ENCODE assay signal across 13 cellular contexts in genomic region chr7:134457166-134457565, GRCh38. TPM values are rescaled to one million over a fixed set of nuclear protein-coding genes. Genes with fewer than 3 reads are reported as not detected.
A peak's percentile ranks its signal among the peaks of the same experiment; 100 is the strongest.
DNase-seq lines count a peak whose midpoint lies in the region; ATAC-seq and TF ChIP-seq lines count a peak whose summit lies in the region.
"Had no signal": no experiment of that assay in that cellular context is flagged by ENCODE, and none has a peak within 500 bp of the region (broad histone marks: within the 10 kb centered on the region; RNA-seq: fewer than 3 reads in every experiment).

No MANE protein-coding gene starts in this region.

- no peak for TF ChIP-seq POLR2A in spleen (IDR thresholded peaks at IDR 0.05)

- H3K4me1 ChIP-seq in OCI-LY7 (ENCODE audit: insufficient read depth, low read length, poor library complexity, severe bottlenecking) (peaks cover 29% of the 10 kb centered on the region), neural progenitor cell (peaks cover 8% of the 10 kb centered on the region), spleen (peaks cover 14 to 70% (median 40%) of the 10 kb centered on the region in 6 donors)

- TF ChIP-seq CTCF in OCI-LY7 (conservative IDR thresholded peaks at IDR 0.05; ENCODE audit: low read length) = no peak
- TF ChIP-seq CTCF in choroid plexus epithelial cell (conservative IDR thresholded peaks at IDR 0.05; ENCODE audit: low read depth, low read length) = no peak
- no peak for TF ChIP-seq CTCF in neural progenitor cell (IDR thresholded peaks at IDR 0.05)
- no peak for TF ChIP-seq CTCF in spleen (IDR thresholded peaks at IDR 0.05 in 8 of 11, conservative IDR thresholded peaks at IDR 0.05 in 3 of 11)

- H3F3A ChIP-seq in neural progenitor cell (ENCODE audit: low read depth) = no peaks in the 10 kb centered on the region

- H3K36me3 ChIP-seq in OCI-LY7 (ENCODE audit: insufficient read depth, low read length) (peaks cover 28% of the 10 kb centered on the region), neural progenitor cell (no peaks in the 10 kb centered on the region), spleen (peaks cover 0 to 8% (median 0%) of the 10 kb centered on the region in 6 donors)

- no peak overlapping the region for H3K27ac ChIP-seq in OCI-LY7 (ENCODE audit: low read depth, low read length, poor library complexity, severe bottlenecking)
- no peak overlapping the region for H3K27ac ChIP-seq in neural progenitor cell
- H3K27ac ChIP-seq in spleen = no peak overlapping the region

- no peak overlapping the region for H3K9ac ChIP-seq in neural progenitor cell

- H3K4me3 Mint-ChIP-seq in activated CD4-positive, alpha-beta T cell treated with anti-CD3 and anti-CD28 coated beads, Interleukin-2, amount 10 ng/mL, durations not matched to agents 7 days and 5 days = peak overlapping the region; percentile 80
- H3K4me3 Mint-ChIP-seq in neural progenitor cell = peak overlapping the region; percentile 94

- ATAC-seq in left lobe of liver = no peak

- peaks cover 26% of the 10 kb centered on the region for H3K36me3 Mint-ChIP-seq in activated CD4-positive, alpha-beta T cell treated with anti-CD3 and anti-CD28 coated beads, Interleukin-2, amount 10 ng/mL, durations not matched to agents 7 days and 5 days (ENCODE audit: low read depth)
- H3K36me3 Mint-ChIP-seq in neural progenitor cell = peaks cover 20% of the 10 kb centered on the region

- H3K27ac Mint-ChIP-seq in activated CD4-positive, alpha-beta T cell treated with anti-CD3 and anti-CD28 coated beads, Interleukin-2, amount 10 ng/mL, durations not matched to agents 7 days and 5 days = peak overlapping the region; percentile 33
- no peak overlapping the region for H3K27ac Mint-ChIP-seq in neural progenitor cell

- H3K27me3 ChIP-seq in neural progenitor cell (peaks cover 14% of the 10 kb centered on the region), spleen (replicated peaks in 1 of 7) (peaks cover 0 to 11% (median 0%) of the 10 kb centered on the region in 7 donors)
- H3K27me3 ChIP-seq: right atrium auricular region had no signal

- H3K9me3 ChIP-seq in OCI-LY7 (ENCODE audit: low read length) (no peaks in the 10 kb centered on the region), neural progenitor cell (ENCODE audit: low read depth) (no peaks in the 10 kb centered on the region), spleen (no peaks in the 10 kb centered on the region)
- H3K9me3 ChIP-seq: right atrium auricular region had no signal

- TSS peak; percentile 56 for BruUV-seq in OCI-LY7 (replicated peaks; lab: Mats Ljungman, UMichigan)

- peaks cover 62% of the 10 kb centered on the region for H3K4me1 Mint-ChIP-seq in activated CD4-positive, alpha-beta T cell treated with anti-CD3 and anti-CD28 coated beads, Interleukin-2, amount 10 ng/mL, durations not matched to agents 7 days and 5 days
- peaks cover 33% of the 10 kb centered on the region for H3K4me1 Mint-ChIP-seq in neural progenitor cell

- H3K79me2 ChIP-seq in OCI-LY7 (ENCODE audit: insufficient read depth, low read depth, low read length) = peaks cover 23% of the 10 kb centered on the region
- peaks cover 38% of the 10 kb centered on the region for H3K79me2 ChIP-seq in neural progenitor cell (ENCODE audit: low read depth)

- H3K4me3 ChIP-seq in OCI-LY7 (ENCODE audit: low read depth, low read length, poor library complexity, severe bottlenecking) (no peak overlapping the region), choroid plexus epithelial cell (ENCODE audit: low read depth, low read length) (no peak overlapping the region), neural progenitor cell (no peak overlapping the region), spleen (no peak overlapping the region)

- DNase-seq in activated CD4-positive, alpha-beta T cell treated with anti-CD3 and anti-CD28 coated beads, Interleukin-2, amount 10 ng/mL, durations not matched to agents 7 days and 5 days = no peak
- no peak for DNase-seq in activated CD4-positive, alpha-beta T cell treated with anti-CD3 and anti-CD28 coated beads for 48 hours
- DNase-seq in OCI-LY7 (ENCODE audit: low spot score) = no peak
- peak; percentile 34 for DNase-seq in choroid plexus epithelial cell (ENCODE audit: low read depth)
- DNase-seq in neural progenitor cell (ENCODE audit: low spot score) = no peak
- DNase-seq in spleen = no peak
- no peak for DNase-seq in left lobe of liver (ENCODE audit: low spot score)
- no peak for DNase-seq in NOMO-1 treated with DMSO at 0.1 percent for 48 hours (lab: John Stamatoyannopoulos, UW; ENCODE audit: unreplicated experiment)
- DNase-seq: activated CD8-positive, alpha-beta memory T cell treated with anti-CD3 and anti-CD28 coated beads, Interleukin-2, amount 50 U/mL, for 4 hours; head of caudate nucleus; MV-4-11; NCI-H510A had no signal

- H3K9me3 Mint-ChIP-seq in activated CD4-positive, alpha-beta T cell treated with anti-CD3 and anti-CD28 coated beads, Interleukin-2, amount 10 ng/mL, durations not matched to agents 7 days and 5 days = no peaks in the 10 kb centered on the region
- no peaks in the 10 kb centered on the region for H3K9me3 Mint-ChIP-seq in neural progenitor cell

- H2AFZ ChIP-seq in OCI-LY7 (ENCODE audit: low read length) (no peak overlapping the region), neural progenitor cell (replicated peaks) (no peak overlapping the region)

- CTCF ChIA-PET in activated CD4-positive, alpha-beta T cell treated with anti-CD3 and anti-CD28 coated beads, Interleukin-2, amount 10 ng/mL, durations not matched to agents 7 days and 5 days (lab: Charles Lee) = interaction anchor here (0.6 to 2.7 kb wide), 5 partner anchors 9 to 1225 kb away, joined by 3 to 11 read pairs (median 3); no protein-coding TSS in a partner anchor
- CTCF ChIA-PET in OCI-LY7 (lab: Charles Lee; ENCODE audit: unreplicated experiment) = interaction anchor here (0.6 kb wide), 1 partner anchor 1949 kb away, joined by 3 read pairs; no protein-coding TSS in a partner anchor

- intact Hi-C loops in OCI-LY7 (cut with micrococcal nuclease; ENCODE audit: unreplicated experiment) = loop anchor here (5.0 to 10.0 kb wide), 4 partner anchors 190 to 528 kb away; partner anchors contain the start of genes AGBL3 and BPGM
- intact Hi-C loops in spleen (cut with DNase I; ENCODE audit: low total_unique reads) = no loop called here

- POLR2A ChIA-PET in activated CD4-positive, alpha-beta T cell treated with anti-CD3 and anti-CD28 coated beads, Interleukin-2, amount 10 ng/mL, durations not matched to agents 7 days and 5 days (lab: Charles Lee) = no interaction called here
- POLR2A ChIA-PET in OCI-LY7 (lab: Charles Lee) = interaction anchor here (0.5 to 1.6 kb wide), 3 partner anchors 14 to 24 kb away, joined by 3 to 4 read pairs (median 3); no protein-coding TSS in a partner anchor

- H3K4me2 ChIP-seq in OCI-LY7 (ENCODE audit: low read length) (peak overlapping the region; percentile 90), neural progenitor cell (peak overlapping the region; percentile 90)

- H3K9me2 ChIP-seq in OCI-LY7 (ENCODE audit: insufficient read depth, low read length) = no peaks in the 10 kb centered on the region

- 0 out of 2 replicates have a peak, but pooled peaks cover 10% of the 10 kb centered on the region for H4K20me1 ChIP-seq in OCI-LY7 (ENCODE audit: insufficient read depth, low read length)
- H4K20me1 ChIP-seq in neural progenitor cell (ENCODE audit: low read depth) = peaks cover 20% of the 10 kb centered on the region

- H3K27me3 Mint-ChIP-seq in activated CD4-positive, alpha-beta T cell treated with anti-CD3 and anti-CD28 coated beads, Interleukin-2, amount 10 ng/mL, durations not matched to agents 7 days and 5 days = no peaks in the 10 kb centered on the region
- H3K27me3 Mint-ChIP-seq in neural progenitor cell (ENCODE audit: insufficient read depth, low read depth) = peaks cover 5% of the 10 kb centered on the region

- WGBS in spleen, 5 donors = 90 to 96% (median 93%) methylated on average over 2 of the region's 2 CpGs

RNA-seq across cellular contexts. Expression of gene AKR1B1, which starts 1.7 kb away (rescaled TPM):
- 100 to 1,000 TPM in 1 of 2 experiments, 10 to 100 TPM in 1; 98.1 to 106 TPM for total RNA-seq in activated CD4-positive, alpha-beta T cell treated with anti-CD3 and anti-CD28 coated beads, Interleukin-2, amount 10 ng/mL, durations not matched to agents 7 days and 5 days
- 66.4 and 75.7 TPM in 2 replicates for total RNA-seq in OCI-LY7 (2014; rRNA removed; shearing (Covaris generic))
- total RNA-seq in OCI-LY7 (2022) (162 and 167 TPM in 2 replicates), neural progenitor cell (ENCODE audit: low replicate concordance) (105 and 153 TPM in 2 replicates), spleen (10 to 100 TPM; 53.7 to 84.7 (median 63.7) TPM), left lobe of liver (9.7 TPM)
- 100 to 1,000 TPM in 1 of 3 donors, 10 to 100 TPM in 2; 69.4 to 112 (median 96.6) TPM for polyA plus RNA-seq in spleen
